8 cellular contexts compared by ENCODE assay signal in the genomic region with DNA sequence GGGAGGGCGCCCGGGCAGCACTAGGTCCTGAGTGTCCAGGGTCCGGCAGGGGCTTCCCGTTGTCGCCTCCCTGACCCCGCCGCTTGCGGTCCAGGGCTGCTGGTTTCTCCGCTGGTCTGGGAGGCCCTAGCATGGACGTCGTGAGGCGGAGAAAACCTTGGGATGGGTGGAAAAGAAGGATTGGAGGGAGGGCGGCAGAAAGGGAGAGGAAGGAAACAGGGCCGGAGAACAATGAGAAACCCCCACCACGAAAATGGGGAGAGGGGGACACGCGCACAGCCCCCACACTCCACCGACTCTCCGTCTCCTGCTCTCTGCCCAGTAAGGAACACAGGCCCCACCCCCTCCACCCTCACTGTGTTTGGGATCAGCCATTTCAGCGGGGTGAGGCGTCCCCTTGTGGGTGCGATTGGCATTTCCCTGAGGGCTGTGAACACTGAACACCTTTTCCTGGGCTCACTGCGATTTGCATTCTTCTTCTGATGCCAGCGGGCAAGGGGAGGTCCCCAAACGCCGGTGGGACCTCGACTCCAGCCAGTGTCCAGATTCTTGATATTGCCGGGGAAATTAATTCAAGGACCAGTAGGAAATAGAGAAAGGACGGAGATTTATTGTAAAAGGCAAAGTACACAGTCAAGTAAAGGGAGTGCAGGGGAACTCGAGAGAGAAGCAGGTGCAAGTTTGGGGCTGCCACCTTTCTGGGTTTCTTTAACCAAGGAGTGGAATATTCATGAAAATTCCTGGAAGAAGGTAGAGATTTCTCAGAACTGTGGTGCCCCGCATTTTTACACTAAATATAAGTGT. TPM values are rescaled to one million over a fixed set of nuclear protein-coding genes. Genes with fewer than 3 reads are reported as not detected.
DNase-seq lines count a peak whose midpoint lies in the region; ATAC-seq and TF ChIP-seq lines count a peak whose summit lies in the region.

No MANE protein-coding gene starts in this region.

- H3K27ac ChIP-seq in HUES48 (ENCODE audit: low read depth, low read length) = no peak overlapping the region
- no peak overlapping the region for H3K27ac ChIP-seq in PC-9

- H3K36me3 ChIP-seq in HUES48 (ENCODE audit: control insufficient read depth, insufficient read depth, low read length) (no peaks in the 10 kb centered on the region), PC-9 (ENCODE audit: low read depth) (no peaks in the 10 kb centered on the region)

- H2AFZ ChIP-seq in PC-9 = peak overlapping the region; percentile 79

- peaks cover 16 to 33% of the 10 kb centered on the region in 2 donors for H3K4me1 Mint-ChIP-seq in natural killer cell

- H3K36me3 Mint-ChIP-seq in natural killer cell = no peaks in the 10 kb centered on the region

- no peaks in the 10 kb centered on the region for H3K79me2 ChIP-seq in PC-9 (ENCODE audit: low read depth)

- no peaks in the 10 kb centered on the region for H3F3A ChIP-seq in PC-9 (ENCODE audit: insufficient read depth, low read depth)

- H3K9me2 ChIP-seq in PC-9 (ENCODE audit: insufficient read depth) = no peaks in the 10 kb centered on the region

- CTCF ChIA-PET in PC-9 (lab: Charles Lee) = no interaction called here

- H3K9me3 Mint-ChIP-seq in natural killer cell = no peaks in the 10 kb centered on the region

- peaks cover 76 to 81% of the 10 kb centered on the region in 2 donors for H3K27me3 Mint-ChIP-seq in natural killer cell (ENCODE audit: low read depth in 2 of 2)

- POLR2A ChIA-PET in PC-9 (lab: Charles Lee; ENCODE audit: unreplicated experiment) = no interaction called here

- H3K4me1 ChIP-seq in HUES48 (ENCODE audit: control insufficient read depth, insufficient read depth, low read length) (no peaks in the 10 kb centered on the region), PC-9 (replicated peaks; ENCODE audit: insufficient read depth) (peaks cover 4% of the 10 kb centered on the region)

- no peaks in the 10 kb centered on the region for H4K20me1 ChIP-seq in PC-9 (ENCODE audit: insufficient read depth)

- H3K4me3 ChIP-seq in HUES48 (ENCODE audit: low read depth, low read length) = peak overlapping the region; percentile 58
- H3K4me3 ChIP-seq in PC-9 = peak overlapping the region; percentile 62

- H3K4me2 ChIP-seq in PC-9 = peak overlapping the region; percentile 89

- intact Hi-C loops in PC-9 (cut with micrococcal nuclease; ENCODE audit: unreplicated experiment) (loop anchor here (1.0 to 5.0 kb wide), 4 partner anchors 86 to 379 kb away; partner anchors contain the start of gene PPIL4), natural killer cell (cut with micrococcal nuclease) (loop anchor here (5.0 kb wide), 1 partner anchor 94 kb away; no protein-coding TSS in a partner anchor)

- H3K27ac Mint-ChIP-seq in natural killer cell = no peak overlapping the region

- BruUV-seq in PC-9 (replicated peaks; lab: Mats Ljungman, UMichigan) = no TSS peak

- H3K4me3 Mint-ChIP-seq in natural killer cell = no peak overlapping the region

- no peak overlapping the region for H3K9ac ChIP-seq in HUES48 (ENCODE audit: low read depth, low read length)

- ATAC-seq in natural killer cell (peak; percentile 59 to 70 (median 70)), HG03565 (IDR thresholded peaks at IDR 0.05; ENCODE audit: unreplicated experiment) (no peak)

- TF ChIP-seq CTCF in PC-9 (conservative IDR thresholded peaks at IDR 0.05) (peak; percentile 92), natural killer cell (IDR thresholded peaks at IDR 0.05) (peak; percentile 32)

- H3K27me3 ChIP-seq in HUES48 (ENCODE audit: control insufficient read depth, insufficient read depth, low read length) = peaks cover 79% of the 10 kb centered on the region
- no peaks in the 10 kb centered on the region for H3K27me3 ChIP-seq in PC-9 (ENCODE audit: insufficient read depth, low read depth)

- H3K9me3 ChIP-seq in HUES48 (ENCODE audit: control insufficient read depth, insufficient read depth, low read length) (no peaks in the 10 kb centered on the region), PC-9 (ENCODE audit: insufficient read depth, low read depth) (no peaks in the 10 kb centered on the region)

- peak; percentile 80 for DNase-seq in EL
- DNase-seq in PC-9 = peak; percentile 66 to 81
- peak; percentile 91 for DNase-seq in activated T-cell treated with anti-CD3 and anti-CD28 coated beads, Interleukin-2, amount 50 U/mL, for 48 hours
- peak; percentile 73 for DNase-seq in fibroblast of peridontal ligament (ENCODE audit: extremely low read depth)
- DNase-seq in natural killer cell = peak; percentile 23
- peak; percentile 66 for DNase-seq in stimulated activated naive CD4-positive, alpha-beta T cell treated with Interleukin-2 at 50 U/mL for 16 hours (lab: John Stamatoyannopoulos, UW)

RNA-seq across cellular contexts. Expression of gene RAET1G, which starts 3.3 kb away (rescaled TPM):
- 0.88 TPM in 1 of 2 replicates, not detected in the other for total RNA-seq in PC-9 (2021)
- under 1 TPM in 1 of 3 donors, not detected in 2; 0.43 TPM for total RNA-seq in natural killer cell

RNA-seq across cellular contexts. Expression of gene ULBP2, which starts 15.6 kb away (rescaled TPM):
- total RNA-seq in PC-9 (2021) = 2.9 and 4.4 TPM in 2 replicates
- 1 to 10 TPM in 2 of 3 donors, under 1 TPM in 1; 0.98 to 2.4 (median 2.4) TPM for total RNA-seq in natural killer cell

RNA-seq across cellular contexts. Expression of gene RAET1E, which starts 28.3 kb away (rescaled TPM):
- total RNA-seq in PC-9 (2021) (0.20 TPM in 1 of 2 replicates, not detected in the other), natural killer cell (not detected)

RNA-seq across cellular contexts. Expression of gene ULBP1, which starts 37.6 kb away (rescaled TPM):
- total RNA-seq in PC-9 (2021) = 2.8 and 3.3 TPM in 2 replicates
- total RNA-seq in natural killer cell = under 1 TPM in 2 of 3 donors, not detected in 1; 0.18 to 0.23 TPM

Comparison
In these comparisons a context has a peak if more than half of its experiments do, and no peak if none do; other contexts are left out.
1. DNase-seq: peak in every context shown above with its lines; median percentile 91 in activated T-cell treated with anti-CD3 and anti-CD28 coated beads, Interleukin-2, amount 50 U/mL, for 48 hours; 80 in EL; 74 in PC-9; 73 in fibroblast of peridontal ligament; 66 in stimulated activated naive CD4-positive, alpha-beta T cell treated with Interleukin-2 at 50 U/mL for 16 hours; 23 in natural killer cell.